36 cellular contexts compared by ENCODE assay signal in the genomic region with DNA sequence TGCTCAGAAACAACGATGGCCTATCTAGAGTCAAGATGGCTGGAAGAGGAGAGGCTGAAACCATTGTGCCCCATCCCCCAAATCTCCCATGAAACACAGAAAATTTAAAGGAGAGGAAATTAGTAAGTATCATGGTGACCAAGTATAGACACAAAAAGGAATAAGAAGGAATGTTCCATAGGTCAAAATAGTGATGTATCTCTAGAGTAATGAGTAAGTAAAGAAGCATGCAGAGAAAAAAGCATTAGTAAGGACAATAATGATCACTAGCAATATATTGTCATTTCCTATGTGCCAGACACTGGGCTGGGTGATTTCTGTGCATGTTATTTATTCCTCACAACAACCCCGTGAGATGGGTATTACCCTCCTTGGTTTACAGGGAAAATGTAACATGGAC. TPM values are rescaled to one million over a fixed set of nuclear protein-coding genes. Genes with fewer than 3 reads are reported as not detected.
"Had no signal": no experiment of that assay in that cellular context is flagged by ENCODE, and none has a peak within 500 bp of the region (broad histone marks: within the 10 kb centered on the region; RNA-seq: fewer than 3 reads in every experiment).

No MANE protein-coding gene starts in this region.

- H3K4me1 ChIP-seq: adrenal gland, body of pancreas, breast epithelium, colonic mucosa, esophagus muscularis mucosa had no signal

- H3K9me3 ChIP-seq: adrenal gland, body of pancreas, breast epithelium, colonic mucosa, esophagus muscularis mucosa, heart left ventricle had no signal

- H3K27ac ChIP-seq: body of pancreas, breast epithelium, cardiac muscle cell, colonic mucosa, dorsolateral prefrontal cortex had no signal

- DNase-seq: activated CD4-positive, alpha-beta memory T cell treated with anti-CD3 and anti-CD28 coated beads for 36 hours; activated CD4-positive, alpha-beta T cell treated with anti-CD3 and anti-CD28 coated beads for 36 hours; activated CD4-positive, alpha-beta T cell treated with anti-CD3 and anti-CD28 coated beads, Interleukin-2, amount 10 ng/mL, durations not matched to agents 24 days and 14 days; activated CD4-positive, CD25-positive, alpha-beta regulatory T cell; activated CD4-positive, CD25-positive, alpha-beta regulatory T cell treated with anti-CD3 and anti-CD28 coated beads, Interleukin-2, amount 50 U/mL, for 72 hours; activated CD8-positive, alpha-beta memory T cell treated with anti-CD3 and anti-CD28 coated beads, Interleukin-2, amount 10 ng/mL, durations not matched to agents 7 days and 5 days; activated CD8-positive, alpha-beta memory T cell treated with anti-CD3 and anti-CD28 coated beads, Interleukin-2, amount 50 U/mL, for 4 hours; activated CD8-positive, alpha-beta T cell treated with anti-CD3 and anti-CD28 coated beads, Interleukin-2, amount 10 ng/mL, durations not matched to agents 7 days and 5 days; activated effector memory CD4-positive, alpha-beta T cell treated with anti-CD3 and anti-CD28 coated beads, Interleukin-2, amount 50 U/mL, for 16 hours; activated naive CD4-positive, alpha-beta T cell treated with anti-CD3 and anti-CD28 coated beads for 36 hours; activated naive CD8-positive, alpha-beta T cell treated with anti-CD3 and anti-CD28 coated beads for 36 hours; activated naive CD8-positive, alpha-beta T cell treated with anti-CD3 and anti-CD28 coated beads, Interleukin-2, amount 50 U/mL, for 24 hours; activated T-cell treated with anti-CD3 and anti-CD28 coated beads, Interleukin-2, amount 50 U/mL, for 1 hour; activated T-cell treated with anti-CD3 and anti-CD28 coated beads, Interleukin-2, amount 50 U/mL, for 48 hours; adrenal gland; amygdala; aorta; body of pancreas; central memory CD4-positive, alpha-beta T cell; cerebellar nuclear complex; colonic mucosa; dorsolateral prefrontal cortex; effector memory CD4-positive, alpha-beta T cell; endodermal cell; erythroblast; foreskin melanocyte; heart left ventricle; T-helper 2 cell had no signal

- H3K4me3 ChIP-seq: adrenal gland, body of pancreas, breast epithelium, cardiac muscle cell, colonic mucosa, dorsolateral prefrontal cortex, esophagus muscularis mucosa, heart left ventricle had no signal

- ATAC-seq: activated CD4-positive, alpha-beta T cell treated with anti-CD3 and anti-CD28 coated beads for 36 hours; activated CD8-positive, alpha-beta memory T cell treated with anti-CD3 and anti-CD28 coated beads, Interleukin-2, amount 10 ng/mL, durations not matched to agents 7 days and 5 days; activated CD8-positive, alpha-beta T cell treated with anti-CD3 and anti-CD28 coated beads, Interleukin-2, amount 10 ng/mL, durations not matched to agents 7 days and 5 days; activated naive CD8-positive, alpha-beta T cell treated with anti-CD3 and anti-CD28 coated beads, Interleukin-2, amount 50 U/mL, for 24 hours; body of pancreas; heart left ventricle had no signal

- H3K36me3 ChIP-seq: adrenal gland, breast epithelium, cardiac muscle cell, colonic mucosa, esophagus muscularis mucosa, heart left ventricle had no signal

- H3K27me3 ChIP-seq: adrenal gland, body of pancreas, breast epithelium, cardiac muscle cell, colonic mucosa, dorsolateral prefrontal cortex, esophagus muscularis mucosa, heart left ventricle had no signal

RNA-seq across cellular contexts. Expression of a gene that starts 2.6 kb away (rescaled TPM):
- total RNA-seq: activated CD4-positive, alpha-beta memory T cell treated with anti-CD3 and anti-CD28 coated beads for 36 hours; activated CD4-positive, alpha-beta T cell treated with anti-CD3 and anti-CD28 coated beads for 36 hours; activated CD4-positive, alpha-beta T cell treated with anti-CD3 and anti-CD28 coated beads, Interleukin-2, amount 10 ng/mL, durations not matched to agents 24 days and 14 days; activated CD8-positive, alpha-beta memory T cell treated with anti-CD3 and anti-CD28 coated beads for 36 hours; activated CD8-positive, alpha-beta memory T cell treated with anti-CD3 and anti-CD28 coated beads, Interleukin-2, amount 10 ng/mL, durations not matched to agents 7 days and 5 days; activated CD8-positive, alpha-beta T cell treated with anti-CD3 and anti-CD28 coated beads, Interleukin-2, amount 10 ng/mL, durations not matched to agents 7 days and 5 days; activated naive CD4-positive, alpha-beta T cell treated with anti-CD3 and anti-CD28 coated beads for 36 hours; activated naive CD8-positive, alpha-beta T cell treated with anti-CD3 and anti-CD28 coated beads for 36 hours; activated T-helper 1 cell treated with anti-CD3 and anti-CD28 coated beads, Interleukin-12 subunit alpha, Interleukin-12 subunit beta, Interleukin-2, Interleukin-4 antibody, amounts not matched to agents 30 ng/mL and 10 ng/mL and 1 ng/mL, durations not matched to agents 14 hours and 24 hours and 36 hours; activated T-helper 2 cell treated with anti-CD3 and anti-CD28 coated beads, Interferon-gamma antibody, Interleukin-2, Interleukin-4, amounts not matched to agents 10 μg/mL and 5 μg/mL and 100 μg/mL, durations not matched to agents 14 hours and 24 hours and 36 hours; adrenal gland; aorta; body of pancreas; breast epithelium; cardiac muscle cell; colonic mucosa; endodermal cell; esophagus muscularis mucosa; fibroblast of villous mesenchyme; heart left ventricle; T-helper 1 cell treated with Interleukin-12 subunit alpha and Interleukin-12 subunit beta and Interleukin-4 antibody, amounts not matched to agents 30 ng/mL and 1 ng/mL, for 36 hours had no signal
- polyA plus RNA-seq: adrenal gland, aorta, heart left ventricle had no signal
